Comparison of ENCODE assay signal across 16 cellular contexts in the genomic region with DNA sequence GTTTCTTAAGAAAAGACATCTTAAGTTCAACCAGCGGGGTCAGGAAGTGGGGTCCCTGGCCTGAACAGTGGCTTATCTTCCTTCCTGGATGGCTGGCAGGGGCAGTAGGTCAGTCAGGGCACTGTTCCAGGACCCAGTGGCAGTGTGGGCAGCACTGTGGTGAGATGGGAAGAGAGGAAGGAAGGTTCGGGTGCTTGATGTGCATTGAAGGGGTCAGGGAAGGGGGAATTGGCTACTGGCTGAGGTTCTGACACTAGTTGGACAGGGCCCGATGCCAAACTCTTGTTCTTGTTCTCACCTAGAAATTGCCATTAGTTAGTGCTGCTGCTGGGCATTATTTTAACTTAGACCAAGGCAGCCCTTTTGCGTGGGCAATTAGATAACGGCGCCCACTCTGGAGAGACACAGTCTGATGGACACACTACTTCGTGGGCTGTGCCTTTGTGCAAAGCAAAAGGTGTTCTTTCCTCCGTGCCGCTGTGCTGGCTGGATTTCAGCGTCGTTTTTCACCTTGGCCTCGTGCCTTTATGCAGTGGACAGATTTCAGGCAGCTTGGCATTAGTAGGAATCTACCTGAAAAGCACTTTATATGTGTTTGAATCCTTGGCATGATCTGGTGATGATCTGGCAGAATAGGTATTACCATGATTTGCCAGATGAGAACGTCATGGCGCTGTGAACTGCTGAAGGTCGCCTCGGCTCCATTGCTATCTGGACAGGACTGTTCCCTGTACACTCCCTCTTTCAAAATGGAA. TPM values are rescaled to one million over a fixed set of nuclear protein-coding genes. Genes with fewer than 3 reads are reported as not detected.
DNase-seq lines count a peak whose midpoint lies in the region; ATAC-seq, FAIRE-seq and TF ChIP-seq lines count a peak whose summit lies in the region.
"Had no signal": no experiment of that assay in that cellular context is flagged by ENCODE, and none has a peak within 500 bp of the region (broad histone marks: within the 10 kb centered on the region; RNA-seq: fewer than 3 reads in every experiment).

No MANE protein-coding gene starts in this region.

- peak; percentile 7 to 15 for ATAC-seq in lower lobe of right lung

- intact Hi-C loops in lower lobe of right lung (cut with DNase I) = no loop called here

- H3K4me1 ChIP-seq in lower lobe of right lung (peaks cover 68% of the 10 kb centered on the region), subcutaneous abdominal adipose tissue (ENCODE audit: control insufficient read depth in 5 of 5, insufficient read depth in 5 of 5, low read length in 5 of 5) (peaks cover 20 to 64% (median 51%) of the 10 kb centered on the region in 5 donors)

- no peak for DNase-seq in RCC 7860 (ENCODE audit: low spot score)
- no peak for DNase-seq in coronary artery (ENCODE audit: low spot score)
- DNase-seq in lower lobe of right lung = no peak
- no peak for DNase-seq in pons (ENCODE audit: low spot score)
- no peak for DNase-seq in NCI-H510A (lab: John Stamatoyannopoulos, UW)
- DNase-seq in H7 = no peak
- DNase-seq in HEK293T (ENCODE audit: extremely low spot score) = no peak
- DNase-seq: activated CD4-positive, alpha-beta T cell treated with anti-CD3 and anti-CD28 coated beads, Interleukin-2, amount 10 ng/mL, durations not matched to agents 7 days and 5 days; activated gamma-delta T cell; CD4-positive, alpha-beta T cell; HCEC 1CT; hippocampal formation; mesendoderm; stimulated activated naive CD4-positive, alpha-beta T cell treated with Interleukin-2 at 50 U/mL for 16 hours had no signal

- H3K4me3 ChIP-seq in coronary artery = no peak overlapping the region
- no peak overlapping the region for H3K4me3 ChIP-seq in lower lobe of right lung
- H3K4me3 ChIP-seq in subcutaneous abdominal adipose tissue (ENCODE audit: low read depth in 1 of 5, low read length in 5 of 5) = peak overlapping the region in 1 of 5 donors; percentile 8
- no peak overlapping the region for H3K4me3 ChIP-seq in H7 (ENCODE audit: insufficient read depth, low read depth, low read length)
- H3K4me3 ChIP-seq: cardiac muscle cell had no signal

- FAIRE-seq in RCC 7860 (lab: Jason Lieb, UNC) = peak; percentile 63

- H3K27me3 ChIP-seq in lower lobe of right lung (ENCODE audit: low read depth) (no peaks in the 10 kb centered on the region), subcutaneous abdominal adipose tissue (ENCODE audit: control insufficient read depth in 5 of 5, insufficient read depth in 4 of 5, low read length in 5 of 5) (no peaks in the 10 kb centered on the region), H7 (ENCODE audit: control insufficient read depth, insufficient read depth, low read length) (no peaks in the 10 kb centered on the region)
- H3K27me3 ChIP-seq: cardiac muscle cell had no signal

- H3K36me3 ChIP-seq in lower lobe of right lung = no peaks in the 10 kb centered on the region
- no peaks in the 10 kb centered on the region for H3K36me3 ChIP-seq in subcutaneous abdominal adipose tissue (ENCODE audit: control insufficient read depth in 5 of 5, insufficient read depth in 5 of 5, low read length in 5 of 5)
- no peaks in the 10 kb centered on the region for H3K36me3 ChIP-seq in H7 (replicated peaks; ENCODE audit: control insufficient read depth, insufficient read depth, low read length)
- H3K36me3 ChIP-seq: cardiac muscle cell had no signal

- TF ChIP-seq CTCF in coronary artery (IDR thresholded peaks at IDR 0.05) (no peak), lower lobe of right lung (IDR thresholded peaks at IDR 0.05) (no peak)

- H3K9ac ChIP-seq in subcutaneous abdominal adipose tissue (ENCODE audit: low read length in 5 of 5) = no peak overlapping the region

- H3K9me3 ChIP-seq in lower lobe of right lung (no peaks in the 10 kb centered on the region), subcutaneous abdominal adipose tissue (ENCODE audit: control insufficient read depth in 5 of 5, low read length in 5 of 5) (no peaks in the 10 kb centered on the region)

- POLR2A ChIA-PET in HEK293T (lab: Yijun Ruan, JAX) = no interaction called here

- H3K27ac ChIP-seq in coronary artery (peak overlapping the region; percentile 56 to 64), lower lobe of right lung (peak overlapping the region; percentile 42), subcutaneous abdominal adipose tissue (ENCODE audit: low read depth, low read length) (peak overlapping the region; percentile 78)
- H3K27ac ChIP-seq: cardiac muscle cell had no signal

- CTCF ChIA-PET in HEK293T (lab: Yijun Ruan, JAX) = interaction anchor here (1.4 kb wide), 1 partner anchor 9 kb away, joined by 3 read pairs; no protein-coding TSS in a partner anchor

TF ChIP-seq in HEK293T, 16 proteins besides CTCF, POLR2A, EP300 and RAD21:
- TF ChIP-seq ARNT (IDR thresholded peaks at IDR 0.05) (no peak), FOXK2 (IDR thresholded peaks at IDR 0.05) (no peak), LEF1 (IDR thresholded peaks at IDR 0.05; ENCODE audit: borderline replicate concordance) (no peak), L3MBTL2 (conservative IDR thresholded peaks at IDR 0.05) (no peak), FOXM1 (IDR thresholded peaks at IDR 0.05; ENCODE audit: borderline replicate concordance) (no peak), BHLHE40 (IDR thresholded peaks at IDR 0.05; ENCODE audit: borderline replicate concordance) (no peak), SP1 (IDR thresholded peaks at IDR 0.05) (no peak), ELF4 (IDR thresholded peaks at IDR 0.05) (no peak), SUZ12 (IDR thresholded peaks at IDR 0.05) (no peak), HDGF (IDR thresholded peaks at IDR 0.05; ENCODE audit: borderline replicate concordance) (no peak), TARDBP (IDR thresholded peaks at IDR 0.05) (no peak), FOXA1 (IDR thresholded peaks at IDR 0.05) (no peak), CTBP1 (IDR thresholded peaks at IDR 0.05; ENCODE audit: borderline replicate concordance) (no peak), NFRKB (IDR thresholded peaks at IDR 0.05) (no peak), ZNF384 (IDR thresholded peaks at IDR 0.05) (no peak)
- TF ChIP-seq, protein P1, sequence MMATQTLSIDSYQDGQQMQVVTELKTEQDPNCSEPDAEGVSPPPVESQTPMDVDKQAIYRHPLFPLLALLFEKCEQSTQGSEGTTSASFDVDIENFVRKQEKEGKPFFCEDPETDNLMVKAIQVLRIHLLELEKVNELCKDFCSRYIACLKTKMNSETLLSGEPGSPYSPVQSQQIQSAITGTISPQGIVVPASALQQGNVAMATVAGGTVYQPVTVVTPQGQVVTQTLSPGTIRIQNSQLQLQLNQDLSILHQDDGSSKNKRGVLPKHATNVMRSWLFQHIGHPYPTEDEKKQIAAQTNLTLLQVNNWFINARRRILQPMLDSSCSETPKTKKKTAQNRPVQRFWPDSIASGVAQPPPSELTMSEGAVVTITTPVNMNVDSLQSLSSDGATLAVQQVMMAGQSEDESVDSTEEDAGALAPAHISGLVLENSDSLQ (IDR thresholded peaks at IDR 0.05) = no peak
TF ChIP-seq in HEK293T: peak in this region for 0.

RNA-seq across cellular contexts. Expression of gene UTRN, which starts 30.3 kb away (rescaled TPM):
- 275 TPM for total RNA-seq in lower lobe of right lung
- 13.4 and 24.1 TPM in 2 replicates for total RNA-seq in H7 (2014; rRNA removed; shearing (Covaris generic))

Comparison
In these comparisons a context has a peak if more than half of its experiments do, and no peak if none do; other contexts are left out.
1. RNA of gene UTRN, which starts 30.3 kb away (total RNA-seq): 275 TPM in lower lobe of right lung (single experiment); 13.4 to 24.1 TPM in H7; every median in the first group is over 10 times any median in the second.
2. Peak in every context shown above with its lines, with median percentiles within 50 percentile points of each other: H3K27ac ChIP-seq.